In the genomic region with DNA sequence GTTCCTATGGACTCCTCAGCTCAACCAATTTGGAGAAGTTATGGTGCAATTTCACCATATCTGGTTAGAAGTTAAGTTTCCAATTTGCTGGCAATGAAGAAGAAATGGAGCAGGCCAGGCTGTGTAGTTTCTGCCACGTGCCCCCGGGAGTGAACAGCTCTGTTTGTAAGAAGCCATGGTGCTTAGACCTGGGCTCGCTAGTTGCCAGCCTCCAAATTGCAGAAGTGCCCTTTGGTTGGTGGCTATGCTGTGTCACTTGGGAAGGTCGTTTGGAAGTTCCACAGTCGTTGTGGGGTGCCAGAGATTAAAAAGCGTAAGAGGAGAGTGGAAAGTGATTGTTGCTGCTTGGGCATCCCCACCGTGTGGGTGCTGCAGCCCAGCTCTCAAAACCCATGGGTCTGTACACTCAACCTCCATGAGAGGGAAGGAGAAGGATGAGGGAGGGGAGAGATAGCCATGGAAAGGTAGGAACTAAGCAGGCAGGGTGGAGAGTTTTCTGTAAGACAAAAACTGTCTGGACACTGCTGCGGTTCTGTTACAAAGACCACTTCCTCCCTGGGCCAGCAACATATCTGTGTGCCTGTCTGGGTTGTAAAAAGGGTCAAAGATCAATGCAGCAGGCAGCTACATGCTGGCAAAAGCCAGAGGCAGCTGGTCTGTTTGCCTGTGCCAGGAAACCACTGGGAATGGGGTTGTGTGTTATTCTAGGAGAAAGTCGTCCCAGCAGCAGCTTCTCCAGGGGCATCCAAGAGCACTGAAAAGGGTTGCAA, we compare ENCODE assay signal across 13 cellular contexts. TPM values are rescaled to one million over a fixed set of nuclear protein-coding genes. Genes with fewer than 3 reads are reported as not detected.
DNase-seq lines count a peak whose midpoint lies in the region; ATAC-seq and TF ChIP-seq lines count a peak whose summit lies in the region.
"Had no signal": no experiment of that assay in that cellular context is flagged by ENCODE, and none has a peak within 500 bp of the region (broad histone marks: within the 10 kb centered on the region; RNA-seq: fewer than 3 reads in every experiment).

No MANE protein-coding gene starts in this region.

- DNase-seq in left ventricle myocardium inferior (no peak), right atrium auricular region (ENCODE audit: low spot score) (no peak), mucosa of descending colon (peak in 2 of 3 donors; percentile 61 to 72), hippocampal formation (lab: John Stamatoyannopoulos, UW) (no peak), T-helper 9 cell (no peak), iPS-NIHi11 (ENCODE audit: low spot score) (no peak)
- no peak for DNase-seq in activated naive CD8-positive, alpha-beta T cell treated with anti-CD3 and anti-CD28 coated beads, Interleukin-2, amount 50 U/mL, for 24 hours
- DNase-seq: C1 segment of cervical spinal cord; effector CD8-positive, alpha-beta T cell; H9; NCI-H2171 treated with DMSO at 0.1 percent for 48 hours had no signal

- H3K27ac ChIP-seq in left ventricle myocardium inferior (replicated peaks): peak overlapping the region; percentile 7
- H3K27ac ChIP-seq in right atrium auricular region: no peak overlapping the region
- H3K27ac ChIP-seq: parathyroid adenoma had no signal

- H3K36me3 ChIP-seq in left ventricle myocardium inferior (no peaks in the 10 kb centered on the region), right atrium auricular region (no peaks in the 10 kb centered on the region), mucosa of descending colon (ENCODE audit: low read depth) (no peaks in the 10 kb centered on the region)

- intact Hi-C loops in left ventricle myocardium inferior (cut with micrococcal nuclease) (no loop called here), mucosa of descending colon (cut with DNase I, micrococcal nuclease) (no loop called here)

- H3K4me3 ChIP-seq in left ventricle myocardium inferior: no peak overlapping the region
- no peak overlapping the region for H3K4me3 ChIP-seq in right atrium auricular region
- no peak overlapping the region for H3K4me3 ChIP-seq in mucosa of descending colon

- peaks cover 57% of the 10 kb centered on the region for H3K4me1 Mint-ChIP-seq in activated naive CD8-positive, alpha-beta T cell treated with anti-CD3 and anti-CD28 coated beads, Interleukin-2, amount 50 U/mL, for 24 hours

- H3K4me1 ChIP-seq in left ventricle myocardium inferior (peaks cover 42% of the 10 kb centered on the region), right atrium auricular region (peaks cover 0 to 47% of the 10 kb centered on the region in 2 donors), mucosa of descending colon (ENCODE audit: low read depth) (peaks cover 40% of the 10 kb centered on the region)

- H3K36me3 Mint-ChIP-seq in activated naive CD8-positive, alpha-beta T cell treated with anti-CD3 and anti-CD28 coated beads, Interleukin-2, amount 50 U/mL, for 24 hours (ENCODE audit: low read depth): peaks cover 29% of the 10 kb centered on the region

- H3K27ac Mint-ChIP-seq in activated naive CD8-positive, alpha-beta T cell treated with anti-CD3 and anti-CD28 coated beads, Interleukin-2, amount 50 U/mL, for 24 hours: peak overlapping the region; percentile 13

- no peak for ATAC-seq in activated naive CD8-positive, alpha-beta T cell treated with anti-CD3 and anti-CD28 coated beads, Interleukin-2, amount 50 U/mL, for 24 hours
- ATAC-seq in mucosa of descending colon (peak; percentile 77), GM19455 (IDR thresholded peaks at IDR 0.05; ENCODE audit: unreplicated experiment) (no peak)

- H3K27me3 Mint-ChIP-seq in activated naive CD8-positive, alpha-beta T cell treated with anti-CD3 and anti-CD28 coated beads, Interleukin-2, amount 50 U/mL, for 24 hours: peaks cover 5% of the 10 kb centered on the region

- no peaks in the 10 kb centered on the region for H3K27me3 ChIP-seq in left ventricle myocardium inferior (ENCODE audit: low read depth)
- H3K27me3 ChIP-seq in right atrium auricular region: no peaks in the 10 kb centered on the region

- no peaks in the 10 kb centered on the region for H3K9me3 Mint-ChIP-seq in activated naive CD8-positive, alpha-beta T cell treated with anti-CD3 and anti-CD28 coated beads, Interleukin-2, amount 50 U/mL, for 24 hours
- H3K9me3 Mint-ChIP-seq: H9 had no signal

- TF ChIP-seq CTCF in left ventricle myocardium inferior (IDR thresholded peaks at IDR 0.05; ENCODE audit: borderline replicate concordance) (no peak), right atrium auricular region (IDR thresholded peaks at IDR 0.05) (no peak), mucosa of descending colon (IDR thresholded peaks at IDR 0.05) (no peak)

- H3K9me3 ChIP-seq in left ventricle myocardium inferior (replicated peaks) (no peaks in the 10 kb centered on the region), right atrium auricular region (no peaks in the 10 kb centered on the region), mucosa of descending colon (no peaks in the 10 kb centered on the region)

- no peak overlapping the region for H3K4me3 Mint-ChIP-seq in activated naive CD8-positive, alpha-beta T cell treated with anti-CD3 and anti-CD28 coated beads, Interleukin-2, amount 50 U/mL, for 24 hours
- H3K4me3 Mint-ChIP-seq: H9 had no signal

RNA-seq across cellular contexts. Expression of gene ALOX5AP, which starts 10.8 kb away (rescaled TPM):
- 7.2 TPM for total RNA-seq in left ventricle myocardium inferior
- total RNA-seq in right atrium auricular region: 10 to 100 TPM in 1 of 2 donors, 1 to 10 TPM in 1; 7.4 to 41.4 TPM
- 10 to 100 TPM in 2 of 3 donors, 1 to 10 TPM in 1; 5.1 to 13.8 (median 11.8) TPM for total RNA-seq in mucosa of descending colon
- total RNA-seq: H9 had no signal

Comparison
In these comparisons a context has a peak if more than half of its experiments do, and no peak if none do; other contexts are left out.
1. DNase-seq: peak in mucosa of descending colon (2 of 3); none in left ventricle myocardium inferior (single experiment), right atrium auricular region (single experiment), activated naive CD8-positive, alpha-beta T cell treated with anti-CD3 and anti-CD28 coated beads, Interleukin-2, amount 50 U/mL, for 24 hours (single experiment), hippocampal formation (0 of 2), T-helper 9 cell (single experiment) and iPS-NIHi11 (single experiment).